Comparison of ENCODE assay signal across 22 cellular contexts in genomic region chr17:82663381-82664275, GRCh38.
"Had no signal": no experiment of that assay in that cellular context is flagged by ENCODE, and none has a peak within 500 bp of the region (broad histone marks: within the 10 kb centered on the region; RNA-seq: fewer than 3 reads in every experiment).

No MANE protein-coding gene starts in this region.

- H3K27me3 Mint-ChIP-seq: memory B cell had no signal

- H3K9me3 ChIP-seq: sigmoid colon, tibial nerve had no signal

- DNase-seq: activated CD4-positive, alpha-beta T cell treated with anti-CD3 and anti-CD28 coated beads, Interleukin-2, amount 50 U/mL, for 4 hours; activated CD8-positive, alpha-beta memory T cell treated with anti-CD3 and anti-CD28 coated beads for 24 hours; activated CD8-positive, alpha-beta memory T cell treated with anti-CD3 and anti-CD28 coated beads, Interleukin-2, amount 50 U/mL, for 4 hours; activated naive CD4-positive, alpha-beta T cell treated with anti-CD3 and anti-CD28 coated beads, Interleukin-2, amount 10 ng/mL, durations not matched to agents 7 days and 5 days; activated T-cell treated with anti-CD3 and anti-CD28 coated beads, Interleukin-2, amount 50 U/mL, for 4 hours; effector CD8-positive, alpha-beta T cell; erythroblast; foreskin fibroblast; immature natural killer cell; kidney glomerular epithelial cell; left ventricle myocardium superior; nephron progenitor cell; stimulated activated CD4-positive, alpha-beta T cell treated with anti-CD3 and anti-CD28 coated beads, Interleukin-2, amount 100 ng/mL, for 48 hours; stimulated activated CD8-positive, alpha-beta memory T cell treated with anti-CD3 and anti-CD28 coated beads, Interleukin-4, amount 100 ng/mL, for 48 hours; stimulated activated naive CD4-positive, alpha-beta T cell treated with Interleukin-2 at 50 U/mL for 16 hours; T-helper 9 cell had no signal

- H3K9me3 Mint-ChIP-seq: activated T-cell treated with anti-CD3 and anti-CD28 coated beads, Interleukin-2, amount 50 U/mL, for 4 hours; dendritic cell treated with granulocyte-macrophage colony-stimulating factor and Interleukin-4, amounts not matched to agents 40 ng/mL and 50 ng/mL, for 4 days; immature natural killer cell; memory B cell had no signal

- H3K4me3 ChIP-seq: sigmoid colon, smooth muscle cell, tibial nerve had no signal

- H3K27ac Mint-ChIP-seq: activated naive CD4-positive, alpha-beta T cell treated with anti-CD3 and anti-CD28 coated beads, Interleukin-2, amount 10 ng/mL, durations not matched to agents 7 days and 5 days; dendritic cell treated with granulocyte-macrophage colony-stimulating factor and Interleukin-4, amounts not matched to agents 40 ng/mL and 50 ng/mL, for 4 days; immature natural killer cell; memory B cell; WTC11 had no signal

- ATAC-seq: left ventricle myocardium superior had no signal

- H3K27ac ChIP-seq: sigmoid colon had no signal

- H3K36me3 Mint-ChIP-seq: activated naive CD4-positive, alpha-beta T cell treated with anti-CD3 and anti-CD28 coated beads, Interleukin-2, amount 10 ng/mL, durations not matched to agents 7 days and 5 days; immature natural killer cell; memory B cell; WTC11 had no signal

- H3K4me3 Mint-ChIP-seq: activated naive CD4-positive, alpha-beta T cell treated with anti-CD3 and anti-CD28 coated beads, Interleukin-2, amount 10 ng/mL, durations not matched to agents 7 days and 5 days; activated T-cell treated with anti-CD3 and anti-CD28 coated beads, Interleukin-2, amount 50 U/mL, for 4 hours; dendritic cell treated with granulocyte-macrophage colony-stimulating factor and Interleukin-4, amounts not matched to agents 40 ng/mL and 50 ng/mL, for 4 days; immature natural killer cell; memory B cell; nephron progenitor cell; WTC11 had no signal
